18 cellular contexts compared by ENCODE assay signal in genomic region chr3:14784087-14784596, GRCh38. TPM values are rescaled to one million over a fixed set of nuclear protein-coding genes. Genes with fewer than 3 reads are reported as not detected.
A peak's percentile ranks its signal among the peaks of the same experiment; 100 is the strongest.
DNase-seq lines count a peak whose midpoint lies in the region; ATAC-seq and TF ChIP-seq lines count a peak whose summit lies in the region.
"Had no signal": no experiment of that assay in that cellular context is flagged by ENCODE, and none has a peak within 500 bp of the region (broad histone marks: within the 10 kb centered on the region; RNA-seq: fewer than 3 reads in every experiment).

No MANE protein-coding gene starts in this region.

- TF ChIP-seq POLR2A in heart left ventricle (IDR thresholded peaks at IDR 0.05) (no peak), spleen (IDR thresholded peaks at IDR 0.05) (no peak)

- WGBS in heart left ventricle, 4 donors, result 35 to 43% (median 40%) methylated on average over 7 of the region's 7 CpGs
- 50 to 66% (median 61%) methylated on average over 7 of the region's 7 CpGs for WGBS in spleen, 5 donors

- H3K27ac ChIP-seq in cardiac muscle cell (no peak overlapping the region), heart left ventricle (no peak overlapping the region), spleen (peak overlapping the region in 6 of 8 donors; percentile 66 to 81 (median 78))
- H3K27ac ChIP-seq: colonic mucosa, pancreas, uterus had no signal

- DNase-seq in cardiac muscle cell (ENCODE audit: low read depth in 1 of 2, low spot score in 1 of 2) (peak; percentile 49 to 75), heart left ventricle (no peak), NCI-H345 (lab: John Stamatoyannopoulos, UW) (peak; percentile 42), glutamatergic neuron (peak; percentile 77), spleen (peak; percentile 81), foreskin melanocyte (no peak)
- DNase-seq: activated CD8-positive, alpha-beta memory T cell treated with anti-CD3 and anti-CD28 coated beads for 24 hours; activated effector memory CD4-positive, alpha-beta T cell treated with anti-CD3 and anti-CD28 coated beads, Interleukin-2, amount 50 U/mL, for 16 hours; AML-193; colonic mucosa; DMS53; Karpas-422; NCI-H1930; uterus had no signal

- H3K27ac Mint-ChIP-seq in glutamatergic neuron (ENCODE audit: unreplicated experiment), result no peak overlapping the region
- H3K27ac Mint-ChIP-seq: stimulated activated naive CD8-positive, alpha-beta T cell treated with anti-CD3 and anti-CD28 coated beads, Interleukin-15, Interleukin-2, amounts not matched to agents 100 ng/mL and 50 ng/mL, for 24 hours had no signal

- no peaks in the 10 kb centered on the region for H3K36me3 Mint-ChIP-seq in glutamatergic neuron (ENCODE audit: unreplicated experiment)

- H3K4me3 ChIP-seq in cardiac muscle cell (no peak overlapping the region), heart left ventricle (no peak overlapping the region), spleen (no peak overlapping the region)
- H3K4me3 ChIP-seq: colonic mucosa, pancreas, uterus had no signal

- no peaks in the 10 kb centered on the region for H3K27me3 Mint-ChIP-seq in glutamatergic neuron (ENCODE audit: unreplicated experiment)

- H3K36me3 ChIP-seq in cardiac muscle cell (no peaks in the 10 kb centered on the region), heart left ventricle (no peaks in the 10 kb centered on the region), spleen (no peaks in the 10 kb centered on the region)
- H3K36me3 ChIP-seq: colonic mucosa, pancreas, uterus had no signal

- H3K27me3 ChIP-seq in cardiac muscle cell, result no peaks in the 10 kb centered on the region
- peaks cover 0 to 5% (median 0%) of the 10 kb centered on the region in 9 donors for H3K27me3 ChIP-seq in heart left ventricle
- no peaks in the 10 kb centered on the region for H3K27me3 ChIP-seq in spleen (replicated peaks in 1 of 7)
- H3K27me3 ChIP-seq: colonic mucosa, pancreas, uterus had no signal

- no peak for TF ChIP-seq CTCF in cardiac muscle cell (IDR thresholded peaks at IDR 0.05; ENCODE audit: low read depth, low read length)
- no peak for TF ChIP-seq CTCF in heart left ventricle (IDR thresholded peaks at IDR 0.05)
- TF ChIP-seq CTCF in glutamatergic neuron (IDR thresholded peaks at IDR 0.05; ENCODE audit: partially characterized antibody, unreplicated experiment), result no peak
- TF ChIP-seq CTCF in spleen (IDR thresholded peaks at IDR 0.05 in 8 of 11, conservative IDR thresholded peaks at IDR 0.05 in 3 of 11), result peak in 1 of 11 experiments; percentile 13

- H3K9me3 ChIP-seq in cardiac muscle cell (ENCODE audit: low read depth) (no peaks in the 10 kb centered on the region), heart left ventricle (peaks cover 0 to 10% (median under 1%) of the 10 kb centered on the region in 12 donors), spleen (peaks cover 0 to 8% (median 4%) of the 10 kb centered on the region in 8 donors)
- H3K9me3 ChIP-seq: colonic mucosa, uterus had no signal

- no peak overlapping the region for H3K4me3 Mint-ChIP-seq in glutamatergic neuron (ENCODE audit: unreplicated experiment)
- H3K4me3 Mint-ChIP-seq: stimulated activated naive CD8-positive, alpha-beta T cell treated with anti-CD3 and anti-CD28 coated beads, Interleukin-15, Interleukin-2, amounts not matched to agents 100 ng/mL and 50 ng/mL, for 24 hours had no signal

- H3K9me3 Mint-ChIP-seq in glutamatergic neuron (ENCODE audit: unreplicated experiment), result peaks cover 10% of the 10 kb centered on the region

- intact Hi-C loops in heart left ventricle (cut with DNase I), result loop anchor here in 2 of 10 donors (5.0 kb wide), 2 partner anchors 102 to 112 kb away; no protein-coding TSS in a partner anchor
- intact Hi-C loops in spleen (cut with DNase I; ENCODE audit: low total_unique reads), result no loop called here

- ATAC-seq in heart left ventricle (no peak), GM18870 (IDR thresholded peaks at IDR 0.05; ENCODE audit: unreplicated experiment) (no peak), HG02938 (IDR thresholded peaks at IDR 0.05; ENCODE audit: unreplicated experiment) (no peak)
- ATAC-seq: pancreas had no signal

- H3K4me1 ChIP-seq in cardiac muscle cell (ENCODE audit: low read depth), result no peaks in the 10 kb centered on the region
- peaks cover 0 to 12% (median 0%) of the 10 kb centered on the region in 12 donors for H3K4me1 ChIP-seq in heart left ventricle
- H3K4me1 ChIP-seq in spleen, result peaks cover 0 to 28% (median 13%) of the 10 kb centered on the region in 6 donors
- H3K4me1 ChIP-seq: colonic mucosa, pancreas, uterus had no signal

- H3K4me1 Mint-ChIP-seq in glutamatergic neuron (ENCODE audit: low read depth, unreplicated experiment), result peaks cover 11% of the 10 kb centered on the region

RNA-seq across cellular contexts. Expression of gene FGD5, which starts 34.6 kb away (rescaled TPM):
- total RNA-seq in cardiac muscle cell, result 0.74 and 1.1 TPM in 2 replicates
- polyA plus RNA-seq in cardiac muscle cell, result 0.59 and 0.95 TPM in 2 replicates
- total RNA-seq in heart left ventricle, result 10 to 100 TPM; 10.2 to 22.5 (median 15.1) TPM
- polyA plus RNA-seq in heart left ventricle, result 10 to 100 TPM in 1 of 2 donors, 1 to 10 TPM in 1; 6.4 to 12.8 TPM
- total RNA-seq in glutamatergic neuron (ENCODE audit: unreplicated experiment), result 3.1 TPM
- total RNA-seq in spleen, result 100 to 1,000 TPM in 2 of 7 donors, 10 to 100 TPM in 5; 62.5 to 145 (median 68.7) TPM
- polyA plus RNA-seq in spleen, result 10 to 100 TPM in 1 of 3 donors, 1 to 10 TPM in 2; 6.0 to 18.3 (median 6.7) TPM

Comparison
In these comparisons a context has a peak if more than half of its experiments do, and no peak if none do; other contexts are left out.
1. DNase-seq: peak in cardiac muscle cell (2 of 2), NCI-H345 (single experiment), glutamatergic neuron (single experiment) and spleen (single experiment); none in heart left ventricle (0 of 5) and foreskin melanocyte (single experiment).
2. H3K27ac ChIP-seq: peak in spleen (6 of 8); none in cardiac muscle cell (single experiment) and heart left ventricle (0 of 12).